Comparison of ENCODE assay signal across 8 cellular contexts in genomic region chr11:30322162-30322561, GRCh38. TPM values are rescaled to one million over a fixed set of nuclear protein-coding genes. Genes with fewer than 3 reads are reported as not detected.
DNase-seq lines count a peak whose midpoint lies in the region; ATAC-seq, FAIRE-seq and TF ChIP-seq lines count a peak whose summit lies in the region.

No MANE protein-coding gene starts in this region.

- H3K27me3 ChIP-seq in BLaER1 (no peaks in the 10 kb centered on the region), HUES48 (ENCODE audit: control insufficient read depth, insufficient read depth, low read length) (0 out of 2 replicates have a peak, but pooled peaks cover 2% of the 10 kb centered on the region), K562 (ENCODE audit: control insufficient read depth in 2 of 2, insufficient read depth in 2 of 2, low read length in 2 of 2) (no peaks in the 10 kb centered on the region), adrenal gland (no peaks in the 10 kb centered on the region)

- H3K9me3 ChIP-seq in BLaER1, result no peaks in the 10 kb centered on the region
- no peaks in the 10 kb centered on the region for H3K9me3 ChIP-seq in HUES48 (ENCODE audit: control insufficient read depth, insufficient read depth, low read length)
- no peaks in the 10 kb centered on the region for H3K9me3 ChIP-seq in K562 (replicated peaks; ENCODE audit: control insufficient read depth, insufficient read depth, low read depth, low read length)
- no peaks in the 10 kb centered on the region for H3K9me3 ChIP-seq in adrenal gland (replicated peaks in 1 of 3)

- H3K36me3 Mint-ChIP-seq in nephron (ENCODE audit: low read depth), result peaks cover 4% of the 10 kb centered on the region

- no peak for ATAC-seq in K562

- DNase-seq in K562 (ENCODE audit: extremely low read depth in 1 of 4, low spot score in 3 of 4) (no peak), 8988T (no peak), NCI-H187 treated with DMSO at 0.1 percent for 48 hours (lab: John Stamatoyannopoulos, UW) (no peak), NCI-H1048 (lab: John Stamatoyannopoulos, UW) (no peak), adrenal gland (no peak)

- H3K27ac ChIP-seq in BLaER1 (no peak overlapping the region), HUES48 (ENCODE audit: low read depth, low read length) (no peak overlapping the region), K562 (ENCODE audit: extremely low read depth, low read depth, low read length) (no peak overlapping the region), adrenal gland (no peak overlapping the region)

- BruUV-seq in K562 (replicated peaks; lab: Mats Ljungman, UMichigan), result no TSS peak

- H2AFZ ChIP-seq in K562 (ENCODE audit: low read depth, low read length), result peak overlapping the region; percentile 89

- peaks cover 29% of the 10 kb centered on the region for H3K4me1 Mint-ChIP-seq in nephron

- no peak overlapping the region for H3K9ac ChIP-seq in BLaER1
- H3K9ac ChIP-seq in HUES48 (ENCODE audit: low read depth, low read length), result no peak overlapping the region
- no peak overlapping the region for H3K9ac ChIP-seq in K562 (ENCODE audit: insufficient read depth in 1 of 2, low read depth in 2 of 2, low read length in 2 of 2)

- no peaks in the 10 kb centered on the region for H3K9me1 ChIP-seq in K562 (ENCODE audit: control insufficient read depth, insufficient read depth, low read length)

- in situ Hi-C loops in K562 (cut with MboI), result no loop called here

- H3K4me2 ChIP-seq in BLaER1, result peak overlapping the region; percentile 85
- H3K4me2 ChIP-seq in K562 (ENCODE audit: insufficient read depth, low read length), result peak overlapping the region; percentile 96

- H3K4me1 ChIP-seq in BLaER1 (peaks cover 46% of the 10 kb centered on the region), HUES48 (ENCODE audit: control insufficient read depth, insufficient read depth, low read length) (peaks cover 19% of the 10 kb centered on the region; the same call in 1 of the 2 replicates), K562 (replicated peaks in 1 of 2; ENCODE audit: control insufficient read depth in 2 of 2, insufficient read depth in 2 of 2, low read length in 2 of 2) (peaks cover 5 to 9% of the 10 kb centered on the region in 2 experiments; a peak in 3 of 5 replicates), adrenal gland (replicated peaks in 1 of 2) (peaks cover 21 to 37% of the 10 kb centered on the region in 2 donors)

- TF ChIP-seq POLR2A in K562 (conservative IDR thresholded peaks at IDR 0.05), result no peak
- TF ChIP-seq POLR2A in adrenal gland (IDR thresholded peaks at IDR 0.05), result no peak

- TF ChIP-seq CTCF in K562 (IDR thresholded peaks at IDR 0.05 in 2 of 3, conservative IDR thresholded peaks at IDR 0.05 in 1 of 3; ENCODE audit: insufficient read depth in 2 of 3, low read depth in 1 of 3, low read length in 3 of 3) (no peak), nephron (IDR thresholded peaks at IDR 0.05; ENCODE audit: unreplicated experiment in 3 of 3) (no peak), adrenal gland (IDR thresholded peaks at IDR 0.05) (no peak)

- POLR2A ChIA-PET in K562 (lab: Yijun Ruan, JAX), result interaction anchor here (1.2 kb wide), 1 partner anchor 14 kb away, joined by 4 read pairs; no protein-coding TSS in a partner anchor

- WGBS in K562 (ENCODE audit: insufficient coverage, low coverage, missing lambda C conversion rate), result 88% methylated on average over 5 of the region's 6 CpGs
- 73 to 82% (median 79%) methylated on average over 6 of the region's 6 CpGs for WGBS in adrenal gland, 4 donors

- peaks cover 43% of the 10 kb centered on the region for H3K79me2 ChIP-seq in K562 (ENCODE audit: control insufficient read depth, insufficient read depth, low read length)

- FAIRE-seq in K562 (lab: Jason Lieb, UNC), result no peak

- no peak for TF ChIP-seq RAD21 in K562 (CRISPR knock-in tag; conservative IDR thresholded peaks at IDR 0.05 in 1 of 2, IDR thresholded peaks at IDR 0.05 in 1 of 2)

- H4K20me1 ChIP-seq in BLaER1 (peaks cover 33% of the 10 kb centered on the region), K562 (replicated peaks; ENCODE audit: control insufficient read depth, insufficient read depth, low read length) (no peaks in the 10 kb centered on the region)

- H3K36me3 ChIP-seq in BLaER1, result peaks cover 8% of the 10 kb centered on the region; the same call in 1 of the 2 replicates
- H3K36me3 ChIP-seq in HUES48 (ENCODE audit: control insufficient read depth, insufficient read depth, low read length), result no peaks in the 10 kb centered on the region
- H3K36me3 ChIP-seq in K562 (ENCODE audit: control insufficient read depth, insufficient read depth, low read length), result peaks cover 23% of the 10 kb centered on the region
- no peaks in the 10 kb centered on the region for H3K36me3 ChIP-seq in adrenal gland (replicated peaks in 1 of 2)

- H3K27ac Mint-ChIP-seq in nephron, result peak overlapping the region; percentile 90 to 99 (median 97)

- intact Hi-C loops in K562 (cut with micrococcal nuclease), result loop anchor here (10.0 kb wide), 1 partner anchor 177 kb away; no protein-coding TSS in a partner anchor
- intact Hi-C loops in adrenal gland (cut with DNase I), result no loop called here

- peaks cover 4% of the 10 kb centered on the region for H3K27me3 Mint-ChIP-seq in nephron (ENCODE audit: low read depth)

- no peak for TF ChIP-seq EP300 in K562 (IDR thresholded peaks at IDR 0.05; ENCODE audit: low read length)

- H3K4me3 ChIP-seq in BLaER1 (peak overlapping the region; percentile 88), HUES48 (ENCODE audit: low read depth, low read length) (peak overlapping the region; percentile 75), K562 (0 out of 2 replicates have a peak overlapping the region, but pooled peaks have one; percentile 73), adrenal gland (peak overlapping the region in 2 of 4 donors; percentile 69 to 70)

- peak overlapping the region; percentile 97 to 100 (median 98) for H3K4me3 Mint-ChIP-seq in nephron

- H3K9me3 Mint-ChIP-seq in nephron, result no peaks in the 10 kb centered on the region

- CTCF ChIA-PET in K562 (lab: Yijun Ruan, JAX; ENCODE audit: low intra/inter-chr PET ratio), result no interaction called here

TF ChIP-seq in K562, 482 proteins besides CTCF, POLR2A, EP300 and RAD21 (continues in another document):
- TF ChIP-seq ZNF12 (CRISPR knock-in tag; IDR thresholded peaks at IDR 0.05) (no peak), ZBTB1 (CRISPR knock-in tag; IDR thresholded peaks at IDR 0.05; ENCODE audit: borderline replicate concordance, low read depth) (no peak), ZNF644 (tag; IDR thresholded peaks at IDR 0.05; ENCODE audit: low read depth) (no peak), TRIM25 (IDR thresholded peaks at IDR 0.05; ENCODE audit: borderline replicate concordance) (no peak), NCOA1 (IDR thresholded peaks at IDR 0.05; ENCODE audit: low read depth) (no peak)

RNA-seq across cellular contexts. Expression of gene ARL14EP, which starts 0.7 kb away (rescaled TPM):
- 21.2 and 62.0 TPM in 2 replicates for total RNA-seq in K562 (2011; cell fraction: chromatin; rRNA removed; ENCODE audit: low replicate concordance)
- 8.0 and 10.8 TPM in 2 replicates for total RNA-seq in K562 (2011; cell fraction: nucleolus; rRNA removed)
- total RNA-seq in K562 (2011; cell fraction: nucleoplasm; rRNA removed), result 25.5 and 34.0 TPM in 2 replicates
- total RNA-seq in K562 (2014; rRNA removed) (11.4 and 11.6 TPM in 2 replicates), K562 (2014; rRNA removed; fragmentation: Illumina TruSeq; extraction: Trizol) (25.9 and 32.6 TPM in 2 replicates), K562 (2015; rRNA removed; fragmentation: Illumina TruSeq; extraction: Trizol) (21.7 and 23.0 TPM in 2 replicates), K562 (2021) (21.6 and 23.8 TPM in 2 replicates), adrenal gland (10 to 100 TPM; 12.0 to 49.5 (median 31.7) TPM)
- polyA plus RNA-seq in K562 (2011; rRNA removed) (28.5 and 38.1 TPM in 2 replicates), K562 (2014; fragmentation: Illumina TruSeq; extraction: Trizol) (27.4 and 37.4 TPM in 2 replicates), K562 (2014; fragmentation: Nextera tagmentation; extraction: Ambion mirVana) (10 to 100 TPM; 37.8 to 42.7 TPM), K562 (2014; rRNA removed) (13.1 and 16.4 TPM in 2 replicates), adrenal gland (10 to 100 TPM; 13.8 to 44.7 (median 16.5) TPM)
- polyA plus RNA-seq in K562 (2011; cell fraction: cytosol; rRNA removed), result 3.9 and 10.5 TPM in 2 replicates
- polyA plus RNA-seq in K562 (2011; cell fraction: nucleus; rRNA removed), result 10.4 and 18.5 TPM in 2 replicates
- 17.9 and 30.3 TPM in 2 replicates for polyA plus RNA-seq in K562 (2012)
- 29.2 and 36.0 TPM in 2 replicates for polyA minus RNA-seq in K562 (2011; rRNA and poly(A)+ RNA removed)
- polyA minus RNA-seq in K562 (2011; cell fraction: cytosol; rRNA and poly(A)+ RNA removed), result 9.1 and 11.8 TPM in 2 replicates
- 14.7 and 30.9 TPM in 2 replicates for polyA minus RNA-seq in K562 (2011; cell fraction: nucleus; rRNA and poly(A)+ RNA removed)
